In genomic region chr16:8959921-8960787, GRCh38 we compare ENCODE assay signal across 1 cellular context.
TF ChIP-seq lines count a peak whose summit lies in the region.

No MANE protein-coding gene starts in this region.

TF ChIP-seq in HepG2, 621 proteins besides CTCF, POLR2A, EP300 and RAD21 (continued from another document and continues in another):
- TF ChIP-seq ZNF142 (CRISPR knock-in tag; IDR thresholded peaks at IDR 0.05) (peak; percentile 55; the same call in 1 of the 2 replicates), KLF11 (CRISPR knock-in tag; IDR thresholded peaks at IDR 0.05) (peak; percentile 30; the same call in 1 of the 2 replicates), ZNF766 (CRISPR knock-in tag; IDR thresholded peaks at IDR 0.05; ENCODE audit: borderline replicate concordance) (peak; percentile 69; the same call in 1 of the 2 replicates), PRPF4 (IDR thresholded peaks at IDR 0.05; ENCODE audit: low read depth, low read length, poor library complexity, severe bottlenecking) (peak; percentile 38), ZNF747 (CRISPR knock-in tag; IDR thresholded peaks at IDR 0.05; ENCODE audit: borderline replicate concordance) (peak; percentile 55; the same call in 1 of the 2 replicates), PHF8 (CRISPR knock-in tag; IDR thresholded peaks at IDR 0.05) (peak; percentile 65; the same call in 1 of the 2 replicates), ZBTB39 (CRISPR knock-in tag; IDR thresholded peaks at IDR 0.05) (peak; percentile 31; the same call in 1 of the 2 replicates), ZNF614 (CRISPR knock-in tag; IDR thresholded peaks at IDR 0.05; ENCODE audit: borderline replicate concordance) (peak; percentile 64; the same call in 1 of the 2 replicates), ZNF772 (CRISPR knock-in tag; IDR thresholded peaks at IDR 0.05) (peak; percentile 76; the same call in 1 of the 2 replicates), KLF9 (CRISPR knock-in tag; IDR thresholded peaks at IDR 0.05; ENCODE audit: low read depth) (peak; percentile 65; the same call in 1 of the 2 replicates), KDM6A (CRISPR knock-in tag; IDR thresholded peaks at IDR 0.05; ENCODE audit: low read depth) (0 out of 2 replicates have a peak, but pooled peaks have one; percentile 50), KLF16 (CRISPR knock-in tag; IDR thresholded peaks at IDR 0.05) (peak in 1 of 2 experiments; percentile 56; a peak in 1 of 4 replicates), ZBTB26 (CRISPR knock-in tag; IDR thresholded peaks at IDR 0.05; ENCODE audit: borderline replicate concordance) (peak; percentile 79; the same call in 1 of the 2 replicates), ZNF343 (CRISPR knock-in tag; IDR thresholded peaks at IDR 0.05) (peak; percentile 79), NONO (IDR thresholded peaks at IDR 0.05) (no peak), NONO (CRISPR knock-in tag; conservative IDR thresholded peaks at IDR 0.05) (peak; percentile 89), KLF13 (CRISPR knock-in tag; IDR thresholded peaks at IDR 0.05) (0 out of 2 replicates have a peak, but pooled peaks have one; percentile 58), PATZ1 (CRISPR knock-in tag; IDR thresholded peaks at IDR 0.05) (peak; percentile 45; the same call in 1 of the 2 replicates), ADNP (CRISPR knock-in tag; IDR thresholded peaks at IDR 0.05) (no peak), ZBTB20 (CRISPR knock-in tag; IDR thresholded peaks at IDR 0.05; ENCODE audit: borderline replicate concordance, low read depth) (peak; percentile 57; the same call in 1 of the 2 replicates), ZNF574 (CRISPR knock-in tag; IDR thresholded peaks at IDR 0.05) (peak; percentile 56), ZSCAN5A (CRISPR knock-in tag; IDR thresholded peaks at IDR 0.05; ENCODE audit: borderline replicate concordance) (peak; percentile 57; the same call in 1 of the 2 replicates), MEIS1 (CRISPR knock-in tag; IDR thresholded peaks at IDR 0.05; ENCODE audit: borderline replicate concordance) (peak; percentile 49; the same call in 1 of the 2 replicates), ELF3 (CRISPR knock-in tag; IDR thresholded peaks at IDR 0.05) (peak; percentile 56), TFAP4 (IDR thresholded peaks at IDR 0.05; ENCODE audit: borderline replicate concordance, low read depth) (peak; percentile 73; the same call in 1 of the 2 replicates), SP140L (CRISPR knock-in tag; IDR thresholded peaks at IDR 0.05; ENCODE audit: borderline replicate concordance) (peak; percentile 60; the same call in 1 of the 2 replicates), ATF4 (CRISPR knock-in tag; IDR thresholded peaks at IDR 0.05) (peak in 1 of 2 experiments; percentile 70; a peak in 2 of 4 replicates), GTF3A (CRISPR knock-in tag; conservative IDR thresholded peaks at IDR 0.05) (0 out of 2 replicates have a peak, but pooled peaks have one; percentile 31), ZFP62 (CRISPR knock-in tag; IDR thresholded peaks at IDR 0.05) (no peak), MYPOP (CRISPR knock-in tag; IDR thresholded peaks at IDR 0.05) (peak; percentile 80; the same call in 1 of the 2 replicates), ELK4 (CRISPR knock-in tag; IDR thresholded peaks at IDR 0.05; ENCODE audit: borderline replicate concordance) (no peak), ZNF713 (CRISPR knock-in tag; IDR thresholded peaks at IDR 0.05) (0 out of 2 replicates have a peak, but pooled peaks have one; percentile 4), ZNF501 (CRISPR knock-in tag; IDR thresholded peaks at IDR 0.05) (peak; percentile 88), NPAS2 (CRISPR knock-in tag; IDR thresholded peaks at IDR 0.05; ENCODE audit: borderline replicate concordance) (no peak), JDP2 (CRISPR knock-in tag; IDR thresholded peaks at IDR 0.05; ENCODE audit: borderline replicate concordance) (no peak; the same call in 1 of the 2 replicates), KDM1A (CRISPR knock-in tag; IDR thresholded peaks at IDR 0.05) (peak; percentile 36; the same call in 1 of the 2 replicates), ZNF350 (CRISPR knock-in tag; IDR thresholded peaks at IDR 0.05; ENCODE audit: borderline replicate concordance, low read depth) (peak; percentile 86; the same call in 1 of the 2 replicates), ETV5 (CRISPR knock-in tag; IDR thresholded peaks at IDR 0.05; ENCODE audit: borderline replicate concordance) (peak; percentile 49)
